Comparison of ENCODE assay signal across 1 cellular context in genomic region chr10:28304032-28304571, GRCh38.
TF ChIP-seq lines count a peak whose summit lies in the region.

No MANE protein-coding gene starts in this region.

TF ChIP-seq in H1, 55 proteins besides CTCF, POLR2A, EP300 and RAD21:
- TF ChIP-seq CHD2 (IDR thresholded peaks at IDR 0.05; ENCODE audit: low read length) (no peak), NANOG (IDR thresholded peaks at IDR 0.05; ENCODE audit: insufficient read depth, low read depth, low read length, poor library complexity, severe bottlenecking) (no peak), CEBPB (IDR thresholded peaks at IDR 0.05; ENCODE audit: low read depth, low read length) (0 out of 2 replicates have a peak, but pooled peaks have one; percentile 33), CREB1 (IDR thresholded peaks at IDR 0.05) (no peak), SP2 (IDR thresholded peaks at IDR 0.05; ENCODE audit: low read length) (no peak), SP1 (IDR thresholded peaks at IDR 0.05; ENCODE audit: low read depth, low read length) (no peak)
